In the genomic region with DNA sequence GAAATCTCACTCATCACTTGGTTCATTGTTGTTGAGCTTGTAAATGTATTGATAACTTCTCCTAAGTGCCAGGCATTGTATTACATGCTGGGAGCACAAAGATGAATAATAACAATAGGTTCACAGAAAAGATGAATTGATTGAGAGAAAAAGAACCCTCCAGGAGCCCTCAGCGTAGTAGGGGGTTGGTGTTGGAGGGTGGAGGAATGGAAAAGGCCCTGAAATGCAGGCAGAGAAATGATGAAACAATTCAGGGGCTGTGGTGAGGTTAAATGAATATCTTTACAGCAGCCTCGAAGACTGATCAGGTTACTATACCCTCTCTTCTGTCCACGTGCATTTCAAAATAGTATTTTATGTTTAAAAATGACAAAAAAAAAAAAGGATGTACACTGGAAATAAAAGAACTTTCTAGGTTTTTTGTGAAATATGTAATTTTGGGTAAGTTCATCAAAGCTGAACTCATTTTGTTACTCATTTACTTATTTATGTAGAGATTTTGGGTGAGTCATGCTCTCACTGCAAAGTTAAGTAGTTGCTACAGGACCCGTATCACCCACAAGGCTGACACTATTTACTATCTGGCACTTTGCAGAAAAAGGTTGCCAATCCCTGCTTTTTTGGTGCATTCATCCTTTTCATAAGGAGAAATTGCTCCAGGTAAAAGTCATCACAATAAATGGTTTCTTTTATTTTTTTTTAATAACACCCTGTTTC, we compare ENCODE assay signal across 18 cellular contexts.
A peak's percentile ranks its signal among the peaks of the same experiment; 100 is the strongest.
DNase-seq lines count a peak whose midpoint lies in the region; ATAC-seq and TF ChIP-seq lines count a peak whose summit lies in the region.
"Had no signal": no experiment of that assay in that cellular context is flagged by ENCODE, and none has a peak within 500 bp of the region (broad histone marks: within the 10 kb centered on the region; RNA-seq: fewer than 3 reads in every experiment).

No MANE protein-coding gene starts in this region.

- dilution Hi-C loops in IMR-90 (cut with HindIII; ENCODE audit: low sequenced_read_pairs, unreplicated experiment) = no loop called here

- H3K27ac Mint-ChIP-seq in neural crest cell (ENCODE audit: unreplicated experiment) = peak overlapping the region; percentile 24

- H4K8ac ChIP-seq in IMR-90 (ENCODE audit: low read depth in 2 of 2, low read length in 2 of 2) = no peak overlapping the region

- H2AK5ac ChIP-seq in IMR-90 (ENCODE audit: low read depth, low read length) = no peak overlapping the region

- no peaks in the 10 kb centered on the region for H4K20me1 ChIP-seq in IMR-90 (ENCODE audit: insufficient read depth, low read length)

- 0% methylated on average over 1 of the region's 4 CpGs; no CpG with 5 or more reads in 1 of the 2 experiments for WGBS in IMR-90 (ENCODE audit: extremely low coverage in 2 of 2, insufficient read length in 1 of 2), 2 experiments
- WGBS in ectodermal cell, 2 experiments = 69 to 72% methylated on average over 2 to 3 of the region's 4 CpGs

- H3K9me3 ChIP-seq in IMR-90 (ENCODE audit: control insufficient read depth, insufficient read depth, low read length) (no peaks in the 10 kb centered on the region), ectodermal cell (ENCODE audit: control insufficient read depth, low read length) (no peaks in the 10 kb centered on the region), Peyer's patch (no peaks in the 10 kb centered on the region)
- H3K9me3 ChIP-seq: SK-N-SH had no signal

- H2BK120ac ChIP-seq in IMR-90 (ENCODE audit: low read depth, low read length) = no peak overlapping the region

- H3K23ac ChIP-seq in IMR-90 (ENCODE audit: low read depth, low read length) = no peak overlapping the region

- H3K18ac ChIP-seq in IMR-90 (ENCODE audit: low read depth, low read length) = no peak overlapping the region

- peaks cover 3% of the 10 kb centered on the region for H3K36me3 Mint-ChIP-seq in neural crest cell (ENCODE audit: low read depth)

- intact Hi-C loops in IMR-90 (cut with micrococcal nuclease) = no loop called here

- H3K27ac ChIP-seq in IMR-90 (ENCODE audit: insufficient read depth, low read length) (no peak overlapping the region), ectodermal cell (ENCODE audit: insufficient read depth, low read depth, low read length, poor library complexity, severe bottlenecking) (peak overlapping the region; percentile 50), Peyer's patch (no peak overlapping the region)
- H3K27ac ChIP-seq: C4-2B had no signal

- H3K4me3 Mint-ChIP-seq in neural crest cell = no peak overlapping the region

- CTCF ChIA-PET in IMR-90 (lab: Yijun Ruan, JAX) = interaction anchor here (1.2 kb wide), 1 partner anchor 9 kb away, joined by 4 read pairs; no protein-coding TSS in a partner anchor

- no peak for TF ChIP-seq POLR2A in IMR-90 (IDR thresholded peaks at IDR 0.05; ENCODE audit: low read depth, low read length)
- no peak for TF ChIP-seq POLR2A in Peyer's patch (IDR thresholded peaks at IDR 0.05)
- no peak for TF ChIP-seq POLR2A in GM18505 (IDR thresholded peaks at IDR 0.05; ENCODE audit: borderline replicate concordance, extremely low read depth, insufficient read depth, insufficient read length)

- no peaks in the 10 kb centered on the region; the same call in 1 of the 2 replicates for H3K4me1 ChIP-seq in IMR-90 (ENCODE audit: control insufficient read depth, insufficient read depth, low read length)
- peaks cover 19% of the 10 kb centered on the region for H3K4me1 ChIP-seq in ectodermal cell (ENCODE audit: control insufficient read depth, insufficient read depth, low read length)
- no peaks in the 10 kb centered on the region for H3K4me1 ChIP-seq in Peyer's patch

- no peak overlapping the region for H3K4ac ChIP-seq in IMR-90 (ENCODE audit: low read depth, low read length)

- H2BK20ac ChIP-seq in IMR-90 (ENCODE audit: low read depth, low read length) = no peak overlapping the region

- H3K79me1 ChIP-seq in IMR-90 (ENCODE audit: low read depth in 1 of 2, low read length in 2 of 2) = no peaks in the 10 kb centered on the region

- H3K4me3 ChIP-seq in IMR-90 (ENCODE audit: insufficient read depth, low read depth, low read length) = no peak overlapping the region
- no peak overlapping the region for H3K4me3 ChIP-seq in ectodermal cell (ENCODE audit: insufficient read depth, low read depth, low read length)
- no peak overlapping the region for H3K4me3 ChIP-seq in Peyer's patch

- TF ChIP-seq CTCF in IMR-90 (conservative IDR thresholded peaks at IDR 0.05; ENCODE audit: low read depth, low read length) = no peak
- TF ChIP-seq CTCF in neural crest cell (conservative IDR thresholded peaks at IDR 0.05) = no peak
- no peak for TF ChIP-seq CTCF in Peyer's patch (IDR thresholded peaks at IDR 0.05)

- ATAC-seq in IMR-90 (ENCODE audit: low read depth) = peak; percentile 42; the same call in 1 of the 2 replicates
- no peak for ATAC-seq in GM18498 (IDR thresholded peaks at IDR 0.05; ENCODE audit: unreplicated experiment)
- no peak for ATAC-seq in GM18505 (IDR thresholded peaks at IDR 0.05; ENCODE audit: unreplicated experiment)
- ATAC-seq: Panc1 had no signal

- TF ChIP-seq RAD21 in IMR-90 (IDR thresholded peaks at IDR 0.05; ENCODE audit: low read length) = no peak

- no peak overlapping the region for H3K14ac ChIP-seq in IMR-90 (replicated peaks; ENCODE audit: low read depth, low read length)

- H3K4me1 Mint-ChIP-seq in neural crest cell = peaks cover 28% of the 10 kb centered on the region

- no TSS peak for BruUV-seq in IMR-90 (replicated peaks; lab: Mats Ljungman, UMichigan)

- H3K27me3 ChIP-seq in IMR-90 (ENCODE audit: control insufficient read depth, insufficient read depth, low read length) (no peaks in the 10 kb centered on the region), ectodermal cell (ENCODE audit: control insufficient read depth, insufficient read depth, low read length, poor library complexity, severe bottlenecking) (no peaks in the 10 kb centered on the region), Peyer's patch (no peaks in the 10 kb centered on the region)

- POLR2A ChIA-PET in IMR-90 (lab: Charles Lee; ENCODE audit: unreplicated experiment) = no interaction called here

- H3K27me3 Mint-ChIP-seq in neural crest cell (ENCODE audit: low read depth) = peaks cover 41% of the 10 kb centered on the region

- no peaks in the 10 kb centered on the region for H3K36me3 ChIP-seq in IMR-90 (ENCODE audit: control insufficient read depth, insufficient read depth, low read length)
- no peaks in the 10 kb centered on the region for H3K36me3 ChIP-seq in ectodermal cell (ENCODE audit: control insufficient read depth, insufficient read depth, low read length)
- no peaks in the 10 kb centered on the region for H3K36me3 ChIP-seq in Peyer's patch

- H2BK15ac ChIP-seq in IMR-90 (ENCODE audit: low read depth, low read length) = no peak overlapping the region

- no peak overlapping the region for H3K9ac ChIP-seq in IMR-90 (ENCODE audit: low read depth, low read length)
- H3K9ac ChIP-seq: SK-N-SH had no signal

- H4K91ac ChIP-seq in IMR-90 (ENCODE audit: insufficient read depth, low read depth, low read length) = no peak overlapping the region

- H3K9me1 ChIP-seq in IMR-90 (ENCODE audit: insufficient read depth, low read length) = no peaks in the 10 kb centered on the region

- no peak overlapping the region for H4K5ac ChIP-seq in IMR-90 (ENCODE audit: low read depth, low read length)

- peak; percentile 6 for DNase-seq in ACHN
- DNase-seq in IMR-90 = no peak
- no peak for DNase-seq in neural crest cell (ENCODE audit: low read depth, low spot score)
- no peak for DNase-seq in NCI-H82 (lab: John Stamatoyannopoulos, UW)
- no peak for DNase-seq in Peyer's patch
- DNase-seq: DMS153, HCEC 1CT, NCI-H146, NCI-H2081, NCI-H510A, NCI-H774, SHP77, SK-N-SH had no signal

- no peak overlapping the region for H2BK5ac ChIP-seq in IMR-90 (ENCODE audit: low read depth, low read length, poor library complexity, severe bottlenecking)

- in situ Hi-C loops in ACHN (cut with HindIII; ENCODE audit: low pct_ligation_motif_present, low pct_unique_long_range_greater_than_20kb, low sequenced_read_pairs) = no loop called here
- in situ Hi-C loops in IMR-90 (cut with MboI; ENCODE audit: low sequenced_read_pairs) = no loop called here

- no peak overlapping the region for H3K56ac ChIP-seq in IMR-90 (ENCODE audit: extremely low read depth, insufficient read depth, low read length)

- no peak overlapping the region for H2AK9ac ChIP-seq in IMR-90 (replicated peaks; ENCODE audit: low read depth, low read length, poor library complexity)

- H2AFZ ChIP-seq in IMR-90 (replicated peaks; ENCODE audit: low read length, poor library complexity) = no peak overlapping the region

- H3K9me3 Mint-ChIP-seq in neural crest cell = peaks cover 6% of the 10 kb centered on the region

- no peak overlapping the region for H3K4me2 ChIP-seq in IMR-90 (ENCODE audit: low read depth, low read length)
- H3K4me2 ChIP-seq: SK-N-SH had no signal

TF ChIP-seq in IMR-90, 13 proteins besides CTCF, POLR2A, EP300 and RAD21:
- TF ChIP-seq MAZ (IDR thresholded peaks at IDR 0.05; ENCODE audit: borderline replicate concordance, low read depth, low read length) = no peak
- TF ChIP-seq RFX5 (IDR thresholded peaks at IDR 0.05; ENCODE audit: low read depth, low read length) = no peak
- no peak for TF ChIP-seq BHLHE40 (IDR thresholded peaks at IDR 0.05; ENCODE audit: low read depth, low read length)
- TF ChIP-seq, protein P1, sequence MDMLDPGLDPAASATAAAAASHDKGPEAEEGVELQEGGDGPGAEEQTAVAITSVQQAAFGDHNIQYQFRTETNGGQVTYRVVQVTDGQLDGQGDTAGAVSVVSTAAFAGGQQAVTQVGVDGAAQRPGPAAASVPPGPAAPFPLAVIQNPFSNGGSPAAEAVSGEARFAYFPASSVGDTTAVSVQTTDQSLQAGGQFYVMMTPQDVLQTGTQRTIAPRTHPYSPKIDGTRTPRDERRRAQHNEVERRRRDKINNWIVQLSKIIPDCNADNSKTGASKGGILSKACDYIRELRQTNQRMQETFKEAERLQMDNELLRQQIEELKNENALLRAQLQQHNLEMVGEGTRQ (IDR thresholded peaks at IDR 0.05; ENCODE audit: low read depth, low read length) = no peak
- TF ChIP-seq MXI1 (IDR thresholded peaks at IDR 0.05; ENCODE audit: borderline replicate concordance, low read depth, low read length) = no peak
- no peak for TF ChIP-seq CHD1 (IDR thresholded peaks at IDR 0.05; ENCODE audit: low read depth, low read length)
- TF ChIP-seq MAFK (IDR thresholded peaks at IDR 0.05; ENCODE audit: low read depth, low read length) = no peak
- TF ChIP-seq FOS (IDR thresholded peaks at IDR 0.05; ENCODE audit: low read depth, low read length) = no peak
- TF ChIP-seq, protein P2, sequence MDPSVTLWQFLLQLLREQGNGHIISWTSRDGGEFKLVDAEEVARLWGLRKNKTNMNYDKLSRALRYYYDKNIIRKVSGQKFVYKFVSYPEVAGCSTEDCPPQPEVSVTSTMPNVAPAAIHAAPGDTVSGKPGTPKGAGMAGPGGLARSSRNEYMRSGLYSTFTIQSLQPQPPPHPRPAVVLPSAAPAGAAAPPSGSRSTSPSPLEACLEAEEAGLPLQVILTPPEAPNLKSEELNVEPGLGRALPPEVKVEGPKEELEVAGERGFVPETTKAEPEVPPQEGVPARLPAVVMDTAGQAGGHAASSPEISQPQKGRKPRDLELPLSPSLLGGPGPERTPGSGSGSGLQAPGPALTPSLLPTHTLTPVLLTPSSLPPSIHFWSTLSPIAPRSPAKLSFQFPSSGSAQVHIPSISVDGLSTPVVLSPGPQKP (IDR thresholded peaks at IDR 0.05; ENCODE audit: borderline replicate concordance, low read depth, low read length) = no peak
